Comparison of ENCODE assay signal across 21 cellular contexts in the genomic region with DNA sequence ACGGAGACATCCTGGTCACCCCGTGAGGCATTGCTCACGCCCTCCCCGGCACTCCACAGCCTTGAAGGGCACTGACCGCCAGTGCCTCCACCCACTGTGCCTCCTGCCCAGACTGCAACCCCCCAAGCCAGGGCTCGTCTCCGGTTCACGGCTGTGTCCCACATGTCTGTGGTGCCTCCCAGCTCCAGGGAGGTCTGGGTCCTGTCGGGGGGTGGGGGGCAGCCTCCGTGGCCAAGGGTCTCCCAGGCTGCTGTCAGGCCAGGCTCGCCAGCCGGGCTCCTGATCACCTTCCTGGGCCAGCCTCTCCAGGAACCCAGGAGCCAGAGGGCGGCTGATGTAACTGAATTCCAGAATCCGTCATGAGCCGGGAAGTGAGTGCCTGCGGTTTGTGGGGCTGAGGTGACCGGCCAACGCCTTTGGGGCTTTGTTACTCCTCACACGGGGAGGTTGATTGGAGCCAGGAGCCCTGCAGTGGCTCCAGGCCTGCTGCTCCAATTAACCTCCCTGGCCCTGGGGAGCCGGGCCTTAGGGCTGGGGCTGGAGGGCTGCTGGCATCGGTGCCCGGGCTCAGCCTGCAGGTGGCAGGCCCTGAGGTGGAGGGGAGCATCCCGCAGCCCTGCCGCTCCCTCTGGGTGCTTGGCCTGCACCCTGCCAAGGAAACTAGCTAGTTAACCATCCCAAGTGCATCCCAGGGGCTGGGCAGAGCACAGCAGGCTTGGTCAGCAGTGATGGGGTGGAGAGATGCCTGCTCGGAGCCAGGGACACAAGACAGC. TPM values are rescaled to one million over a fixed set of nuclear protein-coding genes. Genes with fewer than 3 reads are reported as not detected.
DNase-seq lines count a peak whose midpoint lies in the region; TF ChIP-seq lines count a peak whose summit lies in the region.
"Had no signal": no experiment of that assay in that cellular context is flagged by ENCODE, and none has a peak within 500 bp of the region (broad histone marks: within the 10 kb centered on the region; RNA-seq: fewer than 3 reads in every experiment).

No MANE protein-coding gene starts in this region.

- DNase-seq in A172 (ENCODE audit: low spot score) (peak; percentile 71), H4 (ENCODE audit: low spot score) (peak; percentile 92), RWPE1 (ENCODE audit: low spot score) (peak; percentile 68), islet precursor cell (peak; percentile 89), suprapubic skin (ENCODE audit: low spot score in 2 of 2) (no peak), DMS 273 treated with DMSO at 0.1 percent for 48 hours (lab: John Stamatoyannopoulos, UW) (no peak), GM20000 (ENCODE audit: low spot score) (no peak)
- DNase-seq in central memory CD4-positive, alpha-beta T cell: no peak
- DNase-seq: activated CD4-positive, CD25-positive, alpha-beta regulatory T cell; activated gamma-delta T cell; aorta; hippocampal formation; left cardiac atrium; NCI-H1436; NCI-H446 treated with DMSO at 0.1 percent for 48 hours; OCI-M1; stimulated activated naive CD8-positive, alpha-beta T cell treated with anti-CD3 and anti-CD28 coated beads, Interleukin-15, amount 100 ng/mL, for 72 hours had no signal

- H3K27me3 ChIP-seq in suprapubic skin: peaks cover 66% of the 10 kb centered on the region

- H3K9me3 ChIP-seq in suprapubic skin: no peaks in the 10 kb centered on the region
- H3K9me3 ChIP-seq: mucosa of descending colon, pancreas had no signal

- peaks cover 4% of the 10 kb centered on the region for H3K4me1 ChIP-seq in suprapubic skin
- H3K4me1 ChIP-seq: pancreas had no signal

- TF ChIP-seq CTCF in RWPE1 (conservative IDR thresholded peaks at IDR 0.05; ENCODE audit: low read depth): no peak
- TF ChIP-seq CTCF in suprapubic skin (IDR thresholded peaks at IDR 0.05): no peak
- no peak for TF ChIP-seq CTCF in GM20000 (IDR thresholded peaks at IDR 0.05; ENCODE audit: extremely low read depth, missing control alignments)

- H3K27ac ChIP-seq in RWPE1 (peak overlapping the region; percentile 57), suprapubic skin (no peak overlapping the region)
- H3K27ac ChIP-seq: pancreas had no signal

- no peaks in the 10 kb centered on the region for H3K36me3 ChIP-seq in suprapubic skin
- H3K36me3 ChIP-seq: pancreas had no signal

- TF ChIP-seq EP300 in suprapubic skin (IDR thresholded peaks at IDR 0.05): no peak

- no peak overlapping the region for H3K4me3 ChIP-seq in suprapubic skin
- H3K4me3 ChIP-seq: K562, mucosa of descending colon, pancreas, smooth muscle cell had no signal

- 94% methylated on average over 9 of the region's 25 CpGs for WGBS in suprapubic skin

- CTCF ChIA-PET in RWPE1 (lab: Yijun Ruan, JAX): interaction anchor here (0.7 to 0.8 kb wide), 3 partner anchors 46 to 125 kb away, joined by 3 to 4 read pairs (median 3); no protein-coding TSS in a partner anchor

- no peak for TF ChIP-seq POLR2A in suprapubic skin (IDR thresholded peaks at IDR 0.05)

- POLR2A ChIA-PET in RWPE1 (lab: Yijun Ruan, JAX; ENCODE audit: low non-redundant PET): no interaction called here

RNA-seq across cellular contexts. Expression of a gene that starts 36.4 kb away (rescaled TPM):
- total RNA-seq in A172 (2014; rRNA removed; shearing (Covaris generic)): 12.6 and 22.5 TPM in 2 replicates
- 1.5 and 1.8 TPM in 2 replicates for total RNA-seq in H4 (2014; rRNA removed; shearing (Covaris generic))
- 10 to 100 TPM; 26.0 to 33.7 (median 27.2) TPM for total RNA-seq in suprapubic skin

Comparison
In these comparisons a context has a peak if more than half of its experiments do, and no peak if none do; other contexts are left out.
1. DNase-seq: peak in A172 (single experiment), H4 (single experiment), RWPE1 (single experiment) and islet precursor cell (single experiment); none in suprapubic skin (0 of 2), DMS 273 treated with DMSO at 0.1 percent for 48 hours (single experiment), GM20000 (single experiment) and central memory CD4-positive, alpha-beta T cell (single experiment).